In genomic region chr3:49471856-49472495, GRCh38 we compare ENCODE assay signal across 10 cellular contexts. TPM values are rescaled to one million over a fixed set of nuclear protein-coding genes. Genes with fewer than 3 reads are reported as not detected.
DNase-seq lines count a peak whose midpoint lies in the region; ATAC-seq and TF ChIP-seq lines count a peak whose summit lies in the region.
"Had no signal": no experiment of that assay in that cellular context is flagged by ENCODE, and none has a peak within 500 bp of the region (broad histone marks: within the 10 kb centered on the region; RNA-seq: fewer than 3 reads in every experiment).

No MANE protein-coding gene starts in this region.

- H3K9ac ChIP-seq in skeletal muscle satellite cell (ENCODE audit: low read depth, low read length): peak overlapping the region; percentile 90

- TF ChIP-seq CTCF in HFFc6 (IDR thresholded peaks at IDR 0.05): no peak
- TF ChIP-seq CTCF in right atrium auricular region (IDR thresholded peaks at IDR 0.05): no peak

- peak overlapping the region; percentile 96 for H3K4me3 Mint-ChIP-seq in HFFc6
- peak overlapping the region; percentile 89 for H3K4me3 Mint-ChIP-seq in activated CD4-positive, alpha-beta memory T cell treated with anti-CD3 and anti-CD28 coated beads, Interleukin-2, amount 10 ng/mL, durations not matched to agents 7 days and 5 days

- DNase-seq in HFFc6 (no peak), right atrium auricular region (ENCODE audit: low spot score) (no peak), NCI-H187 (lab: John Stamatoyannopoulos, UW) (no peak), COR-L47 (lab: John Stamatoyannopoulos, UW) (no peak), activated gamma-delta T cell (lab: John Stamatoyannopoulos, UW) (no peak)
- DNase-seq in activated CD4-positive, alpha-beta memory T cell treated with anti-CD3 and anti-CD28 coated beads, Interleukin-2, amount 10 ng/mL, durations not matched to agents 7 days and 5 days: no peak
- DNase-seq: NCI-H2029, occipital lobe had no signal

- POLR2A ChIA-PET in activated CD4-positive, alpha-beta memory T cell treated with anti-CD3 and anti-CD28 coated beads, Interleukin-2, amount 10 ng/mL, durations not matched to agents 7 days and 5 days (lab: Charles Lee): interaction anchor here (1.2 to 2.9 kb wide), 5 partner anchors 18 to 351 kb away, joined by 3 to 22 read pairs (median 5); partner anchors contain the start of genes GMPPB and USP4

- H3K27ac ChIP-seq in right atrium auricular region: peak overlapping the region; percentile 96 to 99

- no peaks in the 10 kb centered on the region for H3K9me3 Mint-ChIP-seq in HFFc6
- peaks cover 2% of the 10 kb centered on the region for H3K9me3 Mint-ChIP-seq in activated CD4-positive, alpha-beta memory T cell treated with anti-CD3 and anti-CD28 coated beads, Interleukin-2, amount 10 ng/mL, durations not matched to agents 7 days and 5 days

- ATAC-seq in GM18511 (IDR thresholded peaks at IDR 0.05; ENCODE audit: unreplicated experiment): no peak

- no peaks in the 10 kb centered on the region; the same call in 1 of the 2 replicates for H3K27me3 Mint-ChIP-seq in HFFc6 (ENCODE audit: insufficient read depth)
- no peaks in the 10 kb centered on the region for H3K27me3 Mint-ChIP-seq in activated CD4-positive, alpha-beta memory T cell treated with anti-CD3 and anti-CD28 coated beads, Interleukin-2, amount 10 ng/mL, durations not matched to agents 7 days and 5 days

- H3K27me3 ChIP-seq in right atrium auricular region (no peaks in the 10 kb centered on the region), skeletal muscle satellite cell (ENCODE audit: control insufficient read depth, insufficient read depth, low read length) (no peaks in the 10 kb centered on the region)

- peak overlapping the region; percentile 86 for H3K27ac Mint-ChIP-seq in HFFc6
- peak overlapping the region; percentile 94 for H3K27ac Mint-ChIP-seq in activated CD4-positive, alpha-beta memory T cell treated with anti-CD3 and anti-CD28 coated beads, Interleukin-2, amount 10 ng/mL, durations not matched to agents 7 days and 5 days

- H3K36me3 Mint-ChIP-seq in HFFc6 (ENCODE audit: low read depth): peaks cover 8% of the 10 kb centered on the region
- H3K36me3 Mint-ChIP-seq in activated CD4-positive, alpha-beta memory T cell treated with anti-CD3 and anti-CD28 coated beads, Interleukin-2, amount 10 ng/mL, durations not matched to agents 7 days and 5 days (ENCODE audit: low read depth): peaks cover 35% of the 10 kb centered on the region

- H3K4me3 ChIP-seq in right atrium auricular region: peak overlapping the region; percentile 65 to 70
- peak overlapping the region; percentile 91 for H3K4me3 ChIP-seq in skeletal muscle satellite cell (ENCODE audit: low read length)

- H3K9me3 ChIP-seq in right atrium auricular region (no peaks in the 10 kb centered on the region), skeletal muscle satellite cell (replicated peaks; ENCODE audit: low read length) (no peaks in the 10 kb centered on the region)

- H3K36me3 ChIP-seq in right atrium auricular region: peaks cover 11% of the 10 kb centered on the region
- no peaks in the 10 kb centered on the region for H3K36me3 ChIP-seq in skeletal muscle satellite cell (ENCODE audit: insufficient read depth, low read length)

- CTCF ChIA-PET in activated CD4-positive, alpha-beta memory T cell treated with anti-CD3 and anti-CD28 coated beads, Interleukin-2, amount 10 ng/mL, durations not matched to agents 7 days and 5 days (lab: Charles Lee): interaction anchor here (0.9 to 2.2 kb wide), 2 partner anchors 68 to 132 kb away, joined by 3 to 8 read pairs; partner anchors contain the start of gene USP4

- H3K4me1 ChIP-seq in right atrium auricular region (peaks cover 0 to 34% of the 10 kb centered on the region in 2 donors), skeletal muscle satellite cell (ENCODE audit: control insufficient read depth, insufficient read depth, low read length) (peaks cover 38% of the 10 kb centered on the region)

- peak overlapping the region; percentile 97 for H3K4me2 ChIP-seq in skeletal muscle satellite cell (ENCODE audit: low read length)

- peaks cover 40% of the 10 kb centered on the region for H3K4me1 Mint-ChIP-seq in HFFc6 (ENCODE audit: low read depth)
- H3K4me1 Mint-ChIP-seq in activated CD4-positive, alpha-beta memory T cell treated with anti-CD3 and anti-CD28 coated beads, Interleukin-2, amount 10 ng/mL, durations not matched to agents 7 days and 5 days: peaks cover 37% of the 10 kb centered on the region

RNA-seq across cellular contexts. Expression of gene DAG1, which starts 1.9 kb away (rescaled TPM):
- 100 to 1,000 TPM; 101 to 121 (median 106) TPM for total RNA-seq in HFFc6 (2021; fragmentation: NEBNext Ultra II Directional; extraction: Animal tissue kit (Norgen Biotek cat#: 25700))
- total RNA-seq in activated CD4-positive, alpha-beta memory T cell treated with anti-CD3 and anti-CD28 coated beads, Interleukin-2, amount 10 ng/mL, durations not matched to agents 7 days and 5 days: 10 to 100 TPM; 13.8 to 16.5 TPM
- 100 to 1,000 TPM; 115 to 174 TPM for total RNA-seq in right atrium auricular region
- 32.2 and 36.9 TPM in 2 replicates for total RNA-seq in skeletal muscle satellite cell (2012; rRNA removed)

RNA-seq across cellular contexts. Expression of gene NICN1, which starts 42.9 kb away (rescaled TPM):
- 10 to 100 TPM; 10.3 to 15.8 (median 13.2) TPM for total RNA-seq in HFFc6 (2021; fragmentation: NEBNext Ultra II Directional; extraction: Animal tissue kit (Norgen Biotek cat#: 25700))
- total RNA-seq in activated CD4-positive, alpha-beta memory T cell treated with anti-CD3 and anti-CD28 coated beads, Interleukin-2, amount 10 ng/mL, durations not matched to agents 7 days and 5 days: 10 to 100 TPM; 23.8 to 25.5 TPM
- 1 to 10 TPM; 4.8 to 7.4 TPM for total RNA-seq in right atrium auricular region
- total RNA-seq in skeletal muscle satellite cell (2012; rRNA removed): 2.0 and 4.6 TPM in 2 replicates

RNA-seq across cellular contexts. Expression of gene AMT, which starts 49.7 kb away (rescaled TPM):
- 1 to 10 TPM in 5 of 6 experiments, under 1 TPM in 1; 0.78 to 3.2 (median 1.2) TPM for total RNA-seq in HFFc6 (2021; fragmentation: NEBNext Ultra II Directional; extraction: Animal tissue kit (Norgen Biotek cat#: 25700))
- total RNA-seq in activated CD4-positive, alpha-beta memory T cell treated with anti-CD3 and anti-CD28 coated beads, Interleukin-2, amount 10 ng/mL, durations not matched to agents 7 days and 5 days: 1 to 10 TPM; 3.5 to 5.2 TPM
- 10 to 100 TPM in 1 of 2 donors, 1 to 10 TPM in 1; 6.6 to 17.6 TPM for total RNA-seq in right atrium auricular region
- not detected in 2 replicates for total RNA-seq in skeletal muscle satellite cell (2012; rRNA removed)

RNA-seq across cellular contexts. Expression of gene TCTA, which starts 59.8 kb away (rescaled TPM):
- total RNA-seq in HFFc6 (2021; fragmentation: NEBNext Ultra II Directional; extraction: Animal tissue kit (Norgen Biotek cat#: 25700)): 10 to 100 TPM; 45.5 to 58.7 (median 49.9) TPM
- 10 to 100 TPM; 19.7 to 22.4 TPM for total RNA-seq in activated CD4-positive, alpha-beta memory T cell treated with anti-CD3 and anti-CD28 coated beads, Interleukin-2, amount 10 ng/mL, durations not matched to agents 7 days and 5 days
- 10 to 100 TPM; 13.9 to 23.1 TPM for total RNA-seq in right atrium auricular region
- total RNA-seq in skeletal muscle satellite cell (2012; rRNA removed): 16.8 and 17.7 TPM in 2 replicates

Comparison
In these comparisons a context has a peak if more than half of its experiments do, and no peak if none do; other contexts are left out.
1. RNA of gene DAG1, which starts 1.9 kb away (total RNA-seq): 115 to 174 TPM in right atrium auricular region and 101 to 121 TPM in HFFc6; 13.8 to 16.5 TPM in activated CD4-positive, alpha-beta memory T cell treated with anti-CD3 and anti-CD28 coated beads, Interleukin-2, amount 10 ng/mL, durations not matched to agents 7 days and 5 days; every median in the first group is over 4 times any median in the second.